ENCODE assay signal across 1 cellular context in the genomic region with DNA sequence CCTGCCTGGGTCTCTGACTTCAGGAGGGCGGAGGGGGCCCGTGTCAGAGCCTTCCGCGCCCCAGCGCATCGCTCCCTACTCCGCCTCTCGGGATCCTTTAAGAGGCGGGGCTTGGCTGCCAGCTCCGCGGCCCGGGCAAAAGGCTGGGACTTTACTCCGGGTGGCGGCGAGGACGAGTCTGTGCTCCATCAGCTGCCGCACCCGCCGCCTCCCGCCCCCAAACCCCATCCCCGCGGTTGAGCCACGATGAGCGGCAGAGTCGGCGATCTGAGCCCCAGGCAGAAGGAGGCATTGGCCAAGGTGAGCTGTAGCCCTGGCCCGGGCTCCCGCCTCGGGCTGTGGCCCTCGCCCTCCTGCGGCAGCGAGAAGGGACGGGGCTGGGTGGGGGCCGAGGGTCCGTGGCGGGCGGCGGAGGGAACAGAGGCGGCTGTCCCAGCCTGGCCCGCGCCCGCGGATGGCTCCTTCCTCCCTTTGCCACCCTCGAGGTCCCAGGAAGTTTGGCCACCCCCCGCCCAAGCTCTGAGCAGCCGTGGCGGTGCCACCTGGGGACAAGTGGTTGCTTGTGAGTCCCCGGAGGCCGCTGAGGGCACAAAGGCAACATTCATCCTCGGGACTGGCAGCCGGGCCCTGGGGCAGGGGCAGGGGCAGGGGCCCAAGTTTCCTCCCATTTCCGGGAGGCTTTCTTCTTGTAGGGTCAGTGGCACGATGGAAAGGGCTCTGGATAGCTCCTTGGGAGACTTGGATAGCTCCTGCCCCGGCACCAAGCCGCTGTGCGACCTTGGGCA.
TF ChIP-seq lines count a peak whose summit lies in the region.

A gene (plus strand): TSS at position 148 of the 785 bp plus-strand sequence. CDS start 99 bp downstream, at position 247.

TF ChIP-seq in HEK293, 187 proteins besides CTCF, POLR2A, EP300 and RAD21 (continued from another document and continues in another):
- TF ChIP-seq, protein P1, sequence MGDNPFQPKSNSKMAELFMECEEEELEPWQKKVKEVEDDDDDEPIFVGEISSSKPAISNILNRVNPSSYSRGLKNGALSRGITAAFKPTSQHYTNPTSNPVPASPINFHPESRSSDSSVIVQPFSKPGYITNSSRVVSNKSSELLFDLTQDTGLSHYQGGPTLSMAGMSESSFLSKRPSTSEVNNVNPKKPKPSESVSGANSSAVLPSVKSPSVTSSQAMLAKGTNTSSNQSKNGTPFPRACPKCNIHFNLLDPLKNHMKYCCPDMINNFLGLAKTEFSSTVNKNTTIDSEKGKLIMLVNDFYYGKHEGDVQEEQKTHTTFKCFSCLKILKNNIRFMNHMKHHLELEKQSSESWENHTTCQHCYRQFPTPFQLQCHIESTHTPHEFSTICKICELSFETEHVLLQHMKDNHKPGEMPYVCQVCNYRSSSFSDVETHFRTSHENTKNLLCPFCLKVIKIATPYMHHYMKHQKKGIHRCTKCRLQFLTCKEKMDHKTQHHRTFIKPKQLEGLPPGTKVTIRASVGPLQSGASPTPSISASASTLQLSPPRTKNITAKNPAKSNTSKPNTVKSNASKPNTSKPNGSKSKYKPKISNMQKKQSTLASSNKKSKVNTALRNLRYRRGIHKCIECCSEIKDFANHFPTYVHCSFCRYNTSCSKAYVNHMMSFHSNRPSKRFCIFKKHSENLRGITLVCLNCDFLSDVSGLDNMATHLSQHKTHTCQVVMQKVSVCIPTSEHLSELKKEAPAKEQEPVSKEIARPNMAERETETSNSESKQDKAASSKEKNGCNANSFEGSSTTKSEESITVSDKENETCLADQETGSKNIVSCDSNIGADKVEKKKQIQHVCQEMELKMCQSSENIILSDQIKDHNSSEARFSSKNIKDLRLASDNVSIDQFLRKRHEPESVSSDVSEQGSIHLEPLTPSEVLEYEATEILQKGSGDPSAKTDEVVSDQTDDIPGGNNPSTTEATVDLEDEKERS (tag by site-specific recombination; IDR thresholded peaks at IDR 0.05), result no peak
- TF ChIP-seq, protein P2, sequence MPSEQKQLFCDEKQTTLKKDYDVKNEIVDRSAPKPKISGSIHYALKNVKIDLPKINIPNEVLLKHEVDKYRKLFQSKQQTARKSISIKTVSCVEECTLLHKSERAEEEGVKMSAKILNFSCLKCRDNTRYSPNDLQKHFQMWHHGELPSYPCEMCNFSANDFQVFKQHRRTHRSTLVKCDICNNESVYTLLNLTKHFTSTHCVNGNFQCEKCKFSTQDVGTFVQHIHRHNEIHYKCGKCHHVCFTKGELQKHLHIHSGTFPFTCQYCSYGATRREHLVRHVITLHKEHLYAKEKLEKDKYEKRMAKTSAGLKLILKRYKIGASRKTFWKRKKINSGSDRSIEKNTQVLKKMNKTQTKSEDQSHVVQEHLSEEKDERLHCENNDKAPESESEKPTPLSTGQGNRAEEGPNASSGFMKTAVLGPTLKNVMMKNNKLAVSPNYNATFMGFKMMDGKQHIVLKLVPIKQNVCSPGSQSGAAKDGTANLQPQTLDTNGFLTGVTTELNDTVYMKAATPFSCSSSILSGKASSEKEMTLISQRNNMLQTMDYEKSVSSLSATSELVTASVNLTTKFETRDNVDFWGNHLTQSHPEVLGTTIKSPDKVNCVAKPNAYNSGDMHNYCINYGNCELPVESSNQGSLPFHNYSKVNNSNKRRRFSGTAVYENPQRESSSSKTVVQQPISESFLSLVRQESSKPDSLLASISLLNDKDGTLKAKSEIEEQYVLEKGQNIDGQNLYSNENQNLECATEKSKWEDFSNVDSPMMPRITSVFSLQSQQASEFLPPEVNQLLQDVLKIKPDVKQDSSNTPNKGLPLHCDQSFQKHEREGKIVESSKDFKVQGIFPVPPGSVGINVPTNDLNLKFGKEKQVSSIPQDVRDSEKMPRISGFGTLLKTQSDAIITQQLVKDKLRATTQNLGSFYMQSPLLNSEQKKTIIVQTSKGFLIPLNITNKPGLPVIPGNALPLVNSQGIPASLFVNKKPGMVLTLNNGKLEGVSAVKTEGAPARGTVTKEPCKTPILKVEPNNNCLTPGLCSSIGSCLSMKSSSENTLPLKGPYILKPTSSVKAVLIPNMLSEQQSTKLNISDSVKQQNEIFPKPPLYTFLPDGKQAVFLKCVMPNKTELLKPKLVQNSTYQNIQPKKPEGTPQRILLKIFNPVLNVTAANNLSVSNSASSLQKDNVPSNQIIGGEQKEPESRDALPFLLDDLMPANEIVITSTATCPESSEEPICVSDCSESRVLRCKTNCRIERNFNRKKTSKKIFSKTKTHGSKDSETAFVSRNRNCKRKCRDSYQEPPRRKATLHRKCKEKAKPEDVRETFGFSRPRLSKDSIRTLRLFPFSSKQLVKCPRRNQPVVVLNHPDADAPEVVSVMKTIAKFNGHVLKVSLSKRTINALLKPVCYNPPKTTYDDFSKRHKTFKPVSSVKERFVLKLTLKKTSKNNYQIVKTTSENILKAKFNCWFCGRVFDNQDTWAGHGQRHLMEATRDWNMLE (tag by site-specific recombination; conservative IDR thresholded peaks at IDR 0.05; ENCODE audit: low read depth), result no peak
- TF ChIP-seq ZNF341 (tag by site-specific recombination; IDR thresholded peaks at IDR 0.05; ENCODE audit: low read depth) (peak; percentile 43), SCRT2 (tag by site-specific recombination; IDR thresholded peaks at IDR 0.05) (no peak), HOXD13 (CRISPR knock-in tag; IDR thresholded peaks at IDR 0.05; ENCODE audit: borderline replicate concordance) (no peak), ZEB2 (tag by site-specific recombination; IDR thresholded peaks at IDR 0.05) (no peak), PRDM1 (tag by site-specific recombination; IDR thresholded peaks at IDR 0.05) (no peak), REPIN1 (tag by site-specific recombination; IDR thresholded peaks at IDR 0.05; ENCODE audit: low read depth) (no peak), SP2 (tag by site-specific recombination; IDR thresholded peaks at IDR 0.05) (peak; percentile 70), ZNF175 (tag by site-specific recombination; IDR thresholded peaks at IDR 0.05) (no peak), ZNF121 (tag by site-specific recombination; IDR thresholded peaks at IDR 0.05) (no peak), ZNF292 (tag by site-specific recombination; IDR thresholded peaks at IDR 0.05; ENCODE audit: borderline replicate concordance, low read depth) (no peak), ZIC2 (tag by site-specific recombination; IDR thresholded peaks at IDR 0.05) (no peak), ZNF664 (tag by site-specific recombination; IDR thresholded peaks at IDR 0.05) (no peak), ZNF2 (tag by site-specific recombination; IDR thresholded peaks at IDR 0.05) (no peak), ZNF596 (tag by site-specific recombination; IDR thresholded peaks at IDR 0.05) (no peak), ZNF112 (tag by site-specific recombination; IDR thresholded peaks at IDR 0.05) (no peak), ZNF37A (tag by site-specific recombination; IDR thresholded peaks at IDR 0.05) (no peak), ZNF146 (tag by site-specific recombination; IDR thresholded peaks at IDR 0.05) (no peak)
- TF ChIP-seq, protein P3, sequence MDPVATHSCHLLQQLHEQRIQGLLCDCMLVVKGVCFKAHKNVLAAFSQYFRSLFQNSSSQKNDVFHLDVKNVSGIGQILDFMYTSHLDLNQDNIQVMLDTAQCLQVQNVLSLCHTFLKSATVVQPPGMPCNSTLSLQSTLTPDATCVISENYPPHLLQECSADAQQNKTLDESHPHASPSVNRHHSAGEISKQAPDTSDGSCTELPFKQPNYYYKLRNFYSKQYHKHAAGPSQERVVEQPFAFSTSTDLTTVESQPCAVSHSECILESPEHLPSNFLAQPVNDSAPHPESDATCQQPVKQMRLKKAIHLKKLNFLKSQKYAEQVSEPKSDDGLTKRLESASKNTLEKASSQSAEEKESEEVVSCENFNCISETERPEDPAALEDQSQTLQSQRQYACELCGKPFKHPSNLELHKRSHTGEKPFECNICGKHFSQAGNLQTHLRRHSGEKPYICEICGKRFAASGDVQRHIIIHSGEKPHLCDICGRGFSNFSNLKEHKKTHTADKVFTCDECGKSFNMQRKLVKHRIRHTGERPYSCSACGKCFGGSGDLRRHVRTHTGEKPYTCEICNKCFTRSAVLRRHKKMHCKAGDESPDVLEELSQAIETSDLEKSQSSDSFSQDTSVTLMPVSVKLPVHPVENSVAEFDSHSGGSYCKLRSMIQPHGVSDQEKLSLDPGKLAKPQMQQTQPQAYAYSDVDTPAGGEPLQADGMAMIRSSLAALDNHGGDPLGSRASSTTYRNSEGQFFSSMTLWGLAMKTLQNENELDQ (tag by site-specific recombination; IDR thresholded peaks at IDR 0.05; ENCODE audit: low read depth), result no peak
- TF ChIP-seq, protein P4, sequence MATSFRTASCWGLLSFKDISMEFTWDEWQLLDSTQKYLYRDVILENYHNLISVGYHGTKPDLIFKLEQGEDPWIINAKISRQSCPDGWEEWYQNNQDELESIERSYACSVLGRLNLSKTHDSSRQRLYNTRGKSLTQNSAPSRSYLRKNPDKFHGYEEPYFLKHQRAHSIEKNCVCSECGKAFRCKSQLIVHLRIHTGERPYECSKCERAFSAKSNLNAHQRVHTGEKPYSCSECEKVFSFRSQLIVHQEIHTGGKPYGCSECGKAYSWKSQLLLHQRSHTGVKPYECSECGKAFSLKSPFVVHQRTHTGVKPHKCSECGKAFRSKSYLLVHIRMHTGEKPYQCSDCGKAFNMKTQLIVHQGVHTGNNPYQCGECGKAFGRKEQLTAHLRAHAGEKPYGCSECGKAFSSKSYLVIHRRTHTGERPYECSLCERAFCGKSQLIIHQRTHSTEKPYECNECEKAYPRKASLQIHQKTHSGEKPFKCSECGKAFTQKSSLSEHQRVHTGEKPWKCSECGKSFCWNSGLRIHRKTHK (tag by site-specific recombination; IDR thresholded peaks at IDR 0.05), result no peak
- TF ChIP-seq, protein P5, sequence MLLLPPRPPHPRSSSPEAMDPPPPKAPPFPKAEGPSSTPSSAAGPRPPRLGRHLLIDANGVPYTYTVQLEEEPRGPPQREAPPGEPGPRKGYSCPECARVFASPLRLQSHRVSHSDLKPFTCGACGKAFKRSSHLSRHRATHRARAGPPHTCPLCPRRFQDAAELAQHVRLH (tag by site-specific recombination; IDR thresholded peaks at IDR 0.05), result no peak
- TF ChIP-seq, protein P6, sequence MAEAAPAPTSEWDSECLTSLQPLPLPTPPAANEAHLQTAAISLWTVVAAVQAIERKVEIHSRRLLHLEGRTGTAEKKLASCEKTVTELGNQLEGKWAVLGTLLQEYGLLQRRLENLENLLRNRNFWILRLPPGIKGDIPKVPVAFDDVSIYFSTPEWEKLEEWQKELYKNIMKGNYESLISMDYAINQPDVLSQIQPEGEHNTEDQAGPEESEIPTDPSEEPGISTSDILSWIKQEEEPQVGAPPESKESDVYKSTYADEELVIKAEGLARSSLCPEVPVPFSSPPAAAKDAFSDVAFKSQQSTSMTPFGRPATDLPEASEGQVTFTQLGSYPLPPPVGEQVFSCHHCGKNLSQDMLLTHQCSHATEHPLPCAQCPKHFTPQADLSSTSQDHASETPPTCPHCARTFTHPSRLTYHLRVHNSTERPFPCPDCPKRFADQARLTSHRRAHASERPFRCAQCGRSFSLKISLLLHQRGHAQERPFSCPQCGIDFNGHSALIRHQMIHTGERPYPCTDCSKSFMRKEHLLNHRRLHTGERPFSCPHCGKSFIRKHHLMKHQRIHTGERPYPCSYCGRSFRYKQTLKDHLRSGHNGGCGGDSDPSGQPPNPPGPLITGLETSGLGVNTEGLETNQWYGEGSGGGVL (tag by site-specific recombination; IDR thresholded peaks at IDR 0.05), result peak; percentile 27; the same call in 1 of the 2 replicates
- TF ChIP-seq, protein P7, sequence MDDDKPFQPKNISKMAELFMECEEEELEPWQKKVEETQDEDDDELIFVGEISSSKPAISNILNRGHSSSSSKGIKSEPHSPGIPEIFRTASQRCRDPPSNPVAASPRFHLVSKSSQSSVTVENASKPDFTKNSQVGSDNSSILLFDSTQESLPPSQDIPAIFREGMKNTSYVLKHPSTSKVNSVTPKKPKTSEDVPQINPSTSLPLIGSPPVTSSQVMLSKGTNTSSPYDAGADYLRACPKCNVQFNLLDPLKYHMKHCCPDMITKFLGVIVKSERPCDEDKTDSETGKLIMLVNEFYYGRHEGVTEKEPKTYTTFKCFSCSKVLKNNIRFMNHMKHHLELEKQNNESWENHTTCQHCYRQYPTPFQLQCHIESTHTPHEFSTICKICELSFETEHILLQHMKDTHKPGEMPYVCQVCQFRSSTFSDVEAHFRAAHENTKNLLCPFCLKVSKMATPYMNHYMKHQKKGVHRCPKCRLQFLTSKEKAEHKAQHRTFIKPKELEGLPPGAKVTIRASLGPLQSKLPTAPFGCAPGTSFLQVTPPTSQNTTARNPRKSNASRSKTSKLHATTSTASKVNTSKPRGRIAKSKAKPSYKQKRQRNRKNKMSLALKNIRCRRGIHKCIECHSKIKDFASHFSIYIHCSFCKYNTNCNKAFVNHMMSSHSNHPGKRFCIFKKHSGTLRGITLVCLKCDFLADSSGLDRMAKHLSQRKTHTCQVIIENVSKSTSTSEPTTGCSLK (tag by site-specific recombination; IDR thresholded peaks at IDR 0.05), result no peak
- TF ChIP-seq, protein P8, sequence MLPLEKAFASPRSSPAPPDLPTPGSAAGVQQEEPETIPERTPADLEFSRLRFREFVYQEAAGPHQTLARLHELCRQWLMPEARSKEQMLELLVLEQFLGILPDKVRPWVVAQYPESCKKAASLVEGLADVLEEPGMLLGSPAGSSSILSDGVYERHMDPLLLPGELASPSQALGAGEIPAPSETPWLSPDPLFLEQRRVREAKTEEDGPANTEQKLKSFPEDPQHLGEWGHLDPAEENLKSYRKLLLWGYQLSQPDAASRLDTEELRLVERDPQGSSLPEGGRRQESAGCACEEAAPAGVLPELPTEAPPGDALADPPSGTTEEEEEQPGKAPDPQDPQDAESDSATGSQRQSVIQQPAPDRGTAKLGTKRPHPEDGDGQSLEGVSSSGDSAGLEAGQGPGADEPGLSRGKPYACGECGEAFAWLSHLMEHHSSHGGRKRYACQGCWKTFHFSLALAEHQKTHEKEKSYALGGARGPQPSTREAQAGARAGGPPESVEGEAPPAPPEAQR (tag by site-specific recombination; IDR thresholded peaks at IDR 0.05), result no peak
- TF ChIP-seq, protein P9, sequence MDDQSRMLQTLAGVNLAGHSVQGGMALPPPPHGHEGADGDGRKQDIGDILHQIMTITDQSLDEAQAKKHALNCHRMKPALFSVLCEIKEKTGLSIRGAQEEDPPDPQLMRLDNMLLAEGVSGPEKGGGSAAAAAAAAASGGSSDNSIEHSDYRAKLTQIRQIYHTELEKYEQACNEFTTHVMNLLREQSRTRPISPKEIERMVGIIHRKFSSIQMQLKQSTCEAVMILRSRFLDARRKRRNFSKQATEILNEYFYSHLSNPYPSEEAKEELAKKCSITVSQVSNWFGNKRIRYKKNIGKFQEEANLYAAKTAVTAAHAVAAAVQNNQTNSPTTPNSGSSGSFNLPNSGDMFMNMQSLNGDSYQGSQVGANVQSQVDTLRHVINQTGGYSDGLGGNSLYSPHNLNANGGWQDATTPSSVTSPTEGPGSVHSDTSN (CRISPR knock-in tag; IDR thresholded peaks at IDR 0.05), result no peak
